Comparison of ENCODE assay signal across 33 cellular contexts in genomic region chr14:69499436-69499835, GRCh38. TPM values are rescaled to one million over a fixed set of nuclear protein-coding genes. Genes with fewer than 3 reads are reported as not detected.
"Had no signal": no experiment of that assay in that cellular context is flagged by ENCODE, and none has a peak within 500 bp of the region (broad histone marks: within the 10 kb centered on the region; RNA-seq: fewer than 3 reads in every experiment).

No MANE protein-coding gene starts in this region.

- H3K27ac ChIP-seq: brain microvascular endothelial cell, colonic mucosa, epithelial cell of prostate, esophagus squamous epithelium, heart left ventricle, WERI-Rb-1 had no signal

- FAIRE-seq: astrocyte, bronchial epithelial cell, endometrium, endothelial cell of umbilical vein had no signal

- H3K27me3 ChIP-seq: colonic mucosa, heart left ventricle had no signal

- ATAC-seq: activated CD4-positive, CD25-positive, alpha-beta regulatory T cell treated with anti-CD3 and anti-CD28 coated beads, Interleukin-2, amount 50 U/mL, for 24 hours; activated CD8-positive, alpha-beta T cell treated with anti-CD3 and anti-CD28 coated beads for 36 hours; activated T-cell treated with anti-CD3 and anti-CD28 coated beads, Interleukin-2, amount 50 U/mL, for 4 hours; activated T-helper 17 cell treated with anti-CD3 and anti-CD28 coated beads, Interleukin-2, amount 50 U/mL, for 72 hours; heart left ventricle; T-helper 17 cell had no signal

- H3K36me3 ChIP-seq: brain microvascular endothelial cell, colonic mucosa, esophagus squamous epithelium, heart left ventricle, WERI-Rb-1 had no signal

- H3K4me3 ChIP-seq: colonic mucosa, esophagus squamous epithelium, heart left ventricle had no signal

- DNase-seq: activated B cell treated with CpG ODN at 0.5 μM for 24 hours; activated CD4-positive, alpha-beta T cell treated with anti-CD3 and anti-CD28 coated beads for 48 hours; activated CD4-positive, alpha-beta T cell treated with anti-CD3 and anti-CD28 coated beads, Interleukin-2, amount 50 U/mL, for 1 hour; activated CD4-positive, alpha-beta T cell treated with anti-CD3 and anti-CD28 coated beads, Interleukin-2, amount 50 U/mL, for 48 hours; activated CD8-positive, alpha-beta memory T cell treated with anti-CD3 and anti-CD28 coated beads for 24 hours; activated CD8-positive, alpha-beta T cell treated with anti-CD3 and anti-CD28 coated beads for 36 hours; activated effector memory CD4-positive, alpha-beta T cell treated with Interleukin-2 at 50 U/mL for 16 hours; activated gamma-delta T cell treated with Interleukin-2 at 50 U/mL for 16 hours; activated naive CD4-positive, alpha-beta T cell treated with anti-CD3 and anti-CD28 coated beads, Interleukin-2, amount 50 U/mL, for 16 hours; activated naive CD4-positive, alpha-beta T cell treated with Interleukin-2 at 50 U/mL for 16 hours; activated T-cell treated with anti-CD3 and anti-CD28 coated beads, Interleukin-2, amount 50 U/mL, for 4 hours; amniotic stem cell; anterior cingulate cortex; brain microvascular endothelial cell; caudate nucleus; cerebellar nuclear complex; colonic mucosa; effector CD8-positive, alpha-beta T cell; esophagus squamous epithelium; foreskin melanocyte; heart left ventricle; T-helper 1 cell; T-helper 17 cell; T1000; WERI-Rb-1 had no signal

- H3K9me3 ChIP-seq: colonic mucosa, esophagus squamous epithelium, heart left ventricle had no signal

- H3K4me1 ChIP-seq: colonic mucosa had no signal

RNA-seq across cellular contexts. Expression of gene PLEKHD1, which starts 14.9 kb away (rescaled TPM):
- total RNA-seq: endothelial cell of umbilical vein, fibroblast of villous mesenchyme had no signal
